In the genomic region with DNA sequence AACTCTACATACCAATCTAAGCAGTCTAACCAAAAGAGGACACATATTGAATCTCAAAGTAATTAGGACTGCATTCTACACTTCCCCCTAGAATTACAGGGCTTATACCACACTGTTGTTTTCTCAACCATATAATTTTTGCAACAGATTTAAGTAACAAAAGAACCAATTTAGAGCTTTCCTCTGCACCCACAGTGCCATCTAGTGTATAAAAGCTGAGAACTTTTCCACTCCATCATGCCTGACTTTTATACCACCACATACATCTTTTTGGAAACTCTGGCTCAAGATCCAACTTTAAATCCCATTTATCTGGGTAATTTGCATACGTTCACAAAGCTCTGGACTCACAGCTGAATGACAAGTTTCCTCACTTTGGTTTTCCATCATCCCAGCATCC, we compare ENCODE assay signal across 7 cellular contexts.
A peak's percentile ranks its signal among the peaks of the same experiment; 100 is the strongest.
DNase-seq lines count a peak whose midpoint lies in the region; ATAC-seq and TF ChIP-seq lines count a peak whose summit lies in the region.

No MANE protein-coding gene starts in this region.

- H3K27ac ChIP-seq in naive thymus-derived CD4-positive, alpha-beta T cell (ENCODE audit: low read depth, low read length): no peak overlapping the region

- no peaks in the 10 kb centered on the region for H3K27me3 Mint-ChIP-seq in naive thymus-derived CD4-positive, alpha-beta T cell

- CTCF ChIA-PET in naive thymus-derived CD4-positive, alpha-beta T cell (lab: Charles Lee): interaction anchor here (0.6 to 4.0 kb wide), 16 partner anchors 10 to 409 kb away, joined by 3 to 23 read pairs (median 3); partner anchors contain the start of gene FUNDC1

- DNase-seq in GM06990 (ENCODE audit: extremely low read depth, insufficient read length) (no peak), NAMALWA (ENCODE audit: low spot score) (peak; percentile 37), NCI-H510A (lab: John Stamatoyannopoulos, UW) (no peak), activated gamma-delta T cell treated with Interleukin-2 at 50 U/mL for 16 hours (no peak)
- peak; percentile 24 for DNase-seq in central memory CD4-positive, alpha-beta T cell
- DNase-seq in naive thymus-derived CD4-positive, alpha-beta T cell: peak in 6 of 9 donors; percentile 8 to 51 (median 40)

- POLR2A ChIA-PET in naive thymus-derived CD4-positive, alpha-beta T cell (lab: Charles Lee): interaction anchor here (0.6 to 1.3 kb wide), 4 partner anchors 13 to 1520 kb away, joined by 3 to 4 read pairs (median 3); no protein-coding TSS in a partner anchor

- no peaks in the 10 kb centered on the region for H3K36me3 ChIP-seq in GM06990 (ENCODE audit: control insufficient read depth, insufficient read depth, low read length)
- H3K36me3 ChIP-seq in naive thymus-derived CD4-positive, alpha-beta T cell (ENCODE audit: control insufficient read depth in 2 of 3, insufficient read depth in 3 of 3, low read length in 3 of 3): no peaks in the 10 kb centered on the region

- H3K9me3 ChIP-seq in naive thymus-derived CD4-positive, alpha-beta T cell (ENCODE audit: control insufficient read depth in 2 of 3, low read length in 3 of 3): no peaks in the 10 kb centered on the region

- peak; percentile 46 for ATAC-seq in naive thymus-derived CD4-positive, alpha-beta T cell
- ATAC-seq in HG02852 (IDR thresholded peaks at IDR 0.05; ENCODE audit: unreplicated experiment): no peak

- no peak overlapping the region for H3K4me3 ChIP-seq in GM06990 (replicated peaks; ENCODE audit: low read depth, low read length)
- no peak overlapping the region for H3K4me3 ChIP-seq in naive thymus-derived CD4-positive, alpha-beta T cell (ENCODE audit: low read length)

- intact Hi-C loops in naive thymus-derived CD4-positive, alpha-beta T cell (cut with micrococcal nuclease): loop anchor here (1.0 to 10.0 kb wide), 8 partner anchors 59 to 827 kb away; partner anchors contain the start of gene FUNDC1 (in 1 of the 2)

- H3K4me1 Mint-ChIP-seq in naive thymus-derived CD4-positive, alpha-beta T cell: peaks cover 10 to 46% (median 30%) of the 10 kb centered on the region in 7 donors

- H3K27me3 ChIP-seq in GM06990 (replicated peaks; ENCODE audit: control insufficient read depth, insufficient read depth, low read length): no peaks in the 10 kb centered on the region
- no peaks in the 10 kb centered on the region for H3K27me3 ChIP-seq in naive thymus-derived CD4-positive, alpha-beta T cell (ENCODE audit: control insufficient read depth in 2 of 2, insufficient read depth in 2 of 2, low read length in 2 of 2)

- peak; percentile 47 for TF ChIP-seq CTCF in GM06990 (IDR thresholded peaks at IDR 0.05; ENCODE audit: insufficient read depth, low read length, poor library complexity, severe bottlenecking)

- H3K36me3 Mint-ChIP-seq in naive thymus-derived CD4-positive, alpha-beta T cell: peaks cover 0 to 3% (median 0%) of the 10 kb centered on the region in 5 donors

- peaks cover 5 to 22% of the 10 kb centered on the region in 2 donors for H3K4me1 ChIP-seq in naive thymus-derived CD4-positive, alpha-beta T cell (ENCODE audit: control insufficient read depth in 2 of 2, insufficient read depth in 2 of 2, low read length in 2 of 2)

- no peaks in the 10 kb centered on the region for H3K9me3 Mint-ChIP-seq in naive thymus-derived CD4-positive, alpha-beta T cell

- peak overlapping the region in 2 of 10 donors; percentile 0 to 6 for H3K4me3 Mint-ChIP-seq in naive thymus-derived CD4-positive, alpha-beta T cell

- peak overlapping the region in 8 of 9 donors; percentile 5 to 79 (median 52) for H3K27ac Mint-ChIP-seq in naive thymus-derived CD4-positive, alpha-beta T cell

Comparison
In these comparisons a context has a peak if more than half of its experiments do, and no peak if none do; other contexts are left out.
1. DNase-seq: peak in NAMALWA (single experiment), central memory CD4-positive, alpha-beta T cell (single experiment) and naive thymus-derived CD4-positive, alpha-beta T cell (6 of 9); none in GM06990 (single experiment), NCI-H510A (single experiment) and activated gamma-delta T cell treated with Interleukin-2 at 50 U/mL for 16 hours (single experiment).